ENCODE assay signal across 8 cellular contexts in genomic region chr10:59240581-59241183, GRCh38.
A peak's percentile ranks its signal among the peaks of the same experiment; 100 is the strongest.
DNase-seq lines count a peak whose midpoint lies in the region; ATAC-seq, FAIRE-seq and TF ChIP-seq lines count a peak whose summit lies in the region.

No MANE protein-coding gene starts in this region.

- H3K4me1 ChIP-seq in DOHH2 (ENCODE audit: control insufficient read depth, low read length) = peaks cover 4% of the 10 kb centered on the region
- H3K4me1 ChIP-seq in hepatocyte (ENCODE audit: insufficient read depth) = no peaks in the 10 kb centered on the region
- H3K4me1 ChIP-seq in thoracic aorta (ENCODE audit: control insufficient read depth in 1 of 2, low read depth in 2 of 2) = peaks cover 0 to 8% of the 10 kb centered on the region in 2 donors

- no peak overlapping the region for H3K4me2 ChIP-seq in DOHH2 (ENCODE audit: low read length)
- H3K4me2 ChIP-seq in hepatocyte = no peak overlapping the region

- DNase-seq in Jurkat, Clone E6-1 (ENCODE audit: low read depth, low spot score) = peak; percentile 28
- DNase-seq in hepatocyte (ENCODE audit: low spot score) (peak; percentile 55), thoracic aorta (ENCODE audit: low spot score) (no peak)
- no peak for DNase-seq in activated CD4-positive, alpha-beta T cell treated with anti-CD3 and anti-CD28 coated beads for 4 hours
- DNase-seq in activated T-cell treated with anti-CD3 and anti-CD28 coated beads, Interleukin-2, amount 50 U/mL, for 1 hour = no peak

- TF ChIP-seq CTCF in DOHH2 (IDR thresholded peaks at IDR 0.05; ENCODE audit: low read depth, low read length, poor library complexity, severe bottlenecking) (peak; percentile 67), hepatocyte (IDR thresholded peaks at IDR 0.05; ENCODE audit: poor library complexity) (peak; percentile 79), thoracic aorta (IDR thresholded peaks at IDR 0.05) (peak; percentile 71)

- H3K27ac ChIP-seq in DOHH2 (ENCODE audit: low read depth, low read length) (no peak overlapping the region), hepatocyte (no peak overlapping the region), thoracic aorta (no peak overlapping the region)

- H3K27me3 ChIP-seq in DOHH2 (ENCODE audit: control insufficient read depth, low read length) (no peaks in the 10 kb centered on the region), hepatocyte (no peaks in the 10 kb centered on the region), thoracic aorta (replicated peaks; ENCODE audit: insufficient read depth) (no peaks in the 10 kb centered on the region)

- no peaks in the 10 kb centered on the region for H3K36me3 ChIP-seq in DOHH2 (ENCODE audit: control insufficient read depth, low read length)
- H3K36me3 ChIP-seq in hepatocyte (replicated peaks; ENCODE audit: insufficient read depth, low read depth) = no peaks in the 10 kb centered on the region
- H3K36me3 ChIP-seq in thoracic aorta = no peaks in the 10 kb centered on the region

- no peaks in the 10 kb centered on the region for H3F3A ChIP-seq in DOHH2 (ENCODE audit: control insufficient read depth, insufficient read depth)

- FAIRE-seq in TTC549 (lab: Jason Lieb, UNC) = peak; percentile 43

- H3K79me2 ChIP-seq in DOHH2 (ENCODE audit: control insufficient read depth, low read length) (no peaks in the 10 kb centered on the region), hepatocyte (no peaks in the 10 kb centered on the region)

- H3K9me2 ChIP-seq in DOHH2 (replicated peaks; ENCODE audit: control insufficient read depth, low read length) (no peaks in the 10 kb centered on the region), hepatocyte (replicated peaks; ENCODE audit: insufficient read depth) (no peaks in the 10 kb centered on the region)

- H4K20me1 ChIP-seq in DOHH2 (ENCODE audit: control insufficient read depth, insufficient read depth, low read depth, low read length) (no peaks in the 10 kb centered on the region), hepatocyte (ENCODE audit: insufficient read depth, poor library complexity, severe bottlenecking) (no peaks in the 10 kb centered on the region)

- ATAC-seq in thoracic aorta (ENCODE audit: insufficient number of reproducible peaks, low FRiP score, low read depth) (no peak), GM18511 (IDR thresholded peaks at IDR 0.05; ENCODE audit: unreplicated experiment) (no peak)

- H2AFZ ChIP-seq in hepatocyte = no peak overlapping the region

- no peak overlapping the region for H3K4me3 ChIP-seq in DOHH2 (ENCODE audit: low read length)
- no peak overlapping the region for H3K4me3 ChIP-seq in Jurkat, Clone E6-1 (ENCODE audit: low read length)
- H3K4me3 ChIP-seq in hepatocyte = no peak overlapping the region
- H3K4me3 ChIP-seq in thoracic aorta = no peak overlapping the region

- H3K9me3 ChIP-seq in DOHH2 (ENCODE audit: control insufficient read depth, insufficient read depth, low read length) = peaks cover 4% of the 10 kb centered on the region; the same call in 1 of the 2 replicates
- H3K9me3 ChIP-seq in hepatocyte (ENCODE audit: low read depth) = no peaks in the 10 kb centered on the region
- no peaks in the 10 kb centered on the region for H3K9me3 ChIP-seq in thoracic aorta

- WGBS in hepatocyte (ENCODE audit: low lambda C conversion rate, missing lambda C conversion rate) = 50% methylated on average over 2 of the region's 2 CpGs

Comparison
In these comparisons a context has a peak if more than half of its experiments do, and no peak if none do; other contexts are left out.
1. DNase-seq: peak in Jurkat, Clone E6-1 (single experiment) and hepatocyte (single experiment); none in thoracic aorta (single experiment), activated CD4-positive, alpha-beta T cell treated with anti-CD3 and anti-CD28 coated beads for 4 hours (0 of 2) and activated T-cell treated with anti-CD3 and anti-CD28 coated beads, Interleukin-2, amount 50 U/mL, for 1 hour (single experiment).
2. Peak in every context shown above with its lines, with median percentiles within 50 percentile points of each other: CTCF ChIP-seq.